Comparison of ENCODE assay signal across 14 cellular contexts in the genomic region with DNA sequence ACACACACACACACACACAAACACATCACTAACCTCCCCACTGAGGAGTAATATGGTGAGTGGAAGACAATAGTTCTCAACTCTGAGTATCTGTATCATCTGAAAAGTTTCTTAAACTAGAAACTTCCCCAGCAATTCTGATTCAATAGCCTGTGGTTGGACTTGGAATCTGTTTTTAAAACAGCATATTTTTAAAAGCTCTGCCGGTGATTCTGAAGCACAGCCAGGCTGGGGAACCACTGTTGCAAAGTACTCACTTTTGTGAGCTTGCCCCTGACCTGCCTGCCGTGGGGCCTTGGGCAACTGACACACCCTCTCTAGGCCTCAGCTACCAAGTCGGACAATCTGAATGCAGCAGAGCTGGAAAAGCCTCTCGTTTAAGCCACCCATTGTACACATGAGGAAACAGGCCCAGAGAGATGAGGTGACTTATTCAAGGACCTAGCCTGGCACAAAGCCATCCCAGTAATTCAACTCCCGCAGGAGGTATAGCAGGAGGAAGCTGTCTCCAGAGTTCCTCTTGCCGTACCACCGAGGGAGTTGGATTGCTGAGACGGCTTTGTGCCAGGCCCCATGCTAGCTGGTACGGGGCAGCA. TPM values are rescaled to one million over a fixed set of nuclear protein-coding genes. Genes with fewer than 3 reads are reported as not detected.
DNase-seq lines count a peak whose midpoint lies in the region; ATAC-seq, FAIRE-seq and TF ChIP-seq lines count a peak whose summit lies in the region.
"Had no signal": no experiment of that assay in that cellular context is flagged by ENCODE, and none has a peak within 500 bp of the region (broad histone marks: within the 10 kb centered on the region; RNA-seq: fewer than 3 reads in every experiment).

No MANE protein-coding gene starts in this region.

- no peaks in the 10 kb centered on the region for H3F3A ChIP-seq in PC-3 (ENCODE audit: low read length, unreplicated experiment)

- TF ChIP-seq EP300 in ovary (IDR thresholded peaks at IDR 0.05), result no peak

- no peaks in the 10 kb centered on the region for H3K27me3 ChIP-seq in A673 (replicated peaks; ENCODE audit: insufficient read depth, low read depth, low read length, poor library complexity)
- no peaks in the 10 kb centered on the region for H3K27me3 ChIP-seq in PC-3 (ENCODE audit: low read length)
- H3K27me3 ChIP-seq in keratinocyte (ENCODE audit: control insufficient read depth, extremely low read depth, insufficient read depth, low read length), result no peaks in the 10 kb centered on the region
- no peaks in the 10 kb centered on the region for H3K27me3 ChIP-seq in ovary

- peak; percentile 45 for DNase-seq in A673 (ENCODE audit: low spot score)
- DNase-seq in NCI-H1092 (lab: John Stamatoyannopoulos, UW), result peak; percentile 40
- DNase-seq in PC-3, result peak; percentile 75
- peak; percentile 42 for DNase-seq in keratinocyte (ENCODE audit: low read depth, low spot score)
- no peak for DNase-seq in ovary
- no peak for DNase-seq in hepatic stellate cell (ENCODE audit: low spot score)
- DNase-seq: activated CD8-positive, alpha-beta T cell treated with anti-CD3 and anti-CD28 coated beads for 36 hours; stimulated activated CD4-positive, alpha-beta T cell treated with anti-CD3 and anti-CD28 coated beads, Interleukin-4, amount 100 ng/mL, for 4 hours; T-cell had no signal

- no peak overlapping the region for H3K4me2 ChIP-seq in PC-3 (ENCODE audit: low read length)
- peak overlapping the region; percentile 30 for H3K4me2 ChIP-seq in keratinocyte (ENCODE audit: control insufficient read depth, extremely low read depth, insufficient read depth, low read depth, low read length)

- no peaks in the 10 kb centered on the region for H3K9me1 ChIP-seq in keratinocyte (ENCODE audit: control insufficient read depth, extremely low read depth, insufficient read depth, low read length)

- H3K4me1 ChIP-seq in A673 (ENCODE audit: insufficient read depth, low read length, poor library complexity, severe bottlenecking), result no peaks in the 10 kb centered on the region
- H3K4me1 ChIP-seq in PC-3 (ENCODE audit: insufficient read depth, low read length), result peaks cover 6% of the 10 kb centered on the region; the same call in 1 of the 2 replicates
- H3K4me1 ChIP-seq in keratinocyte (ENCODE audit: control insufficient read depth, extremely low read depth, insufficient read depth, low read length), result peaks cover 18% of the 10 kb centered on the region
- no peaks in the 10 kb centered on the region for H3K4me1 ChIP-seq in ovary (ENCODE audit: insufficient read depth)

- TF ChIP-seq POLR2A in ovary (IDR thresholded peaks at IDR 0.05), result no peak

- H3K79me2 ChIP-seq in PC-3 (ENCODE audit: low read length), result no peaks in the 10 kb centered on the region
- no peaks in the 10 kb centered on the region for H3K79me2 ChIP-seq in keratinocyte (ENCODE audit: control insufficient read depth, insufficient read depth, low read length)

- no peaks in the 10 kb centered on the region for H3K9me2 ChIP-seq in PC-3 (replicated peaks; ENCODE audit: low read length)

- CTCF ChIA-PET in A673 (lab: Charles Lee), result no interaction called here
- CTCF ChIA-PET in PC-3 (lab: Charles Lee), result interaction anchor here (0.6 kb wide), 1 partner anchor 231 kb away, joined by 3 read pairs; no protein-coding TSS in a partner anchor

- H2AFZ ChIP-seq in PC-3 (ENCODE audit: low read length) (peak overlapping the region; percentile 27; the same call in 1 of the 2 replicates), keratinocyte (ENCODE audit: control insufficient read depth, low read length) (peak overlapping the region; percentile 22)

- POLR2A ChIA-PET in A673 (lab: Charles Lee; ENCODE audit: low non-redundant PET) (no interaction called here), PC-3 (lab: Charles Lee; ENCODE audit: unreplicated experiment) (interaction anchor here (0.6 kb wide), 1 partner anchor 55 kb away, joined by 3 read pairs; no protein-coding TSS in a partner anchor)

- H3K9ac ChIP-seq in PC-3 (ENCODE audit: low read length), result no peak overlapping the region
- no peak overlapping the region for H3K9ac ChIP-seq in keratinocyte (ENCODE audit: control insufficient read depth, extremely low read depth, insufficient read depth, low read length)

- ATAC-seq in PC-3 (peak; percentile 48), HG03571 (IDR thresholded peaks at IDR 0.05; ENCODE audit: unreplicated experiment) (no peak), GM21529 (IDR thresholded peaks at IDR 0.05; ENCODE audit: unreplicated experiment) (no peak)
- ATAC-seq: activated CD8-positive, alpha-beta T cell treated with anti-CD3 and anti-CD28 coated beads for 36 hours; T-cell had no signal

- H3K27ac ChIP-seq in A673 (ENCODE audit: low read depth, low read length, poor library complexity, severe bottlenecking) (no peak overlapping the region), PC-3 (ENCODE audit: low read length) (no peak overlapping the region), keratinocyte (ENCODE audit: control insufficient read depth, insufficient read depth, low read length) (no peak overlapping the region), ovary (no peak overlapping the region)

- BruUV-seq in A673 (replicated peaks; lab: Mats Ljungman, UMichigan) (no TSS peak), PC-3 (replicated peaks; lab: Mats Ljungman, UMichigan) (no TSS peak)

- dilution Hi-C loops in keratinocyte (cut with MboI; ENCODE audit: extremely low pct_ligation_motif_present, low sequenced_read_pairs), result no loop called here

- H4K20me1 ChIP-seq in PC-3 (ENCODE audit: low read length) (no peaks in the 10 kb centered on the region), keratinocyte (ENCODE audit: control insufficient read depth, extremely low read depth, insufficient read depth, low read length) (no peaks in the 10 kb centered on the region)

- H3K9me3 ChIP-seq in A673 (ENCODE audit: low read depth, low read length, poor library complexity, severe bottlenecking) (no peaks in the 10 kb centered on the region), PC-3 (ENCODE audit: low read length) (no peaks in the 10 kb centered on the region), keratinocyte (ENCODE audit: control insufficient read depth, low read depth, low read length) (no peaks in the 10 kb centered on the region), ovary (no peaks in the 10 kb centered on the region)

- H3K4me3 ChIP-seq in A673 (ENCODE audit: low read depth, low read length, poor library complexity, severe bottlenecking), result no peak overlapping the region
- no peak overlapping the region for H3K4me3 ChIP-seq in PC-3 (ENCODE audit: low read length)
- no peak overlapping the region for H3K4me3 ChIP-seq in keratinocyte (ENCODE audit: control insufficient read depth in 2 of 3, extremely low read depth in 1 of 3, insufficient read depth in 2 of 3, low read depth in 1 of 3, low read length in 3 of 3)
- H3K4me3 ChIP-seq in ovary, result no peak overlapping the region
- H3K4me3 ChIP-seq: dorsolateral prefrontal cortex had no signal

- FAIRE-seq in keratinocyte (lab: Jason Lieb, UNC), result peak; percentile 77
- FAIRE-seq: H54 had no signal

- intact Hi-C loops in A673 (cut with micrococcal nuclease; ENCODE audit: unreplicated experiment) (no loop called here), PC-3 (cut with micrococcal nuclease) (no loop called here), ovary (cut with DNase I) (no loop called here)

- no peaks in the 10 kb centered on the region for H3K36me3 ChIP-seq in A673 (ENCODE audit: insufficient read depth, low read length, poor library complexity, severe bottlenecking)
- no peaks in the 10 kb centered on the region for H3K36me3 ChIP-seq in PC-3 (ENCODE audit: low read depth, low read length)
- H3K36me3 ChIP-seq in keratinocyte (ENCODE audit: control insufficient read depth in 2 of 2, extremely low read depth in 1 of 2, insufficient read depth in 2 of 2, low read length in 2 of 2), result no peaks in the 10 kb centered on the region
- H3K36me3 ChIP-seq in ovary, result no peaks in the 10 kb centered on the region

- WGBS in ovary, 3 donors, result 10 to 29% (median 27%) methylated on average over 9 of the region's 9 CpGs

- no peak for TF ChIP-seq CTCF in A673 (conservative IDR thresholded peaks at IDR 0.05; ENCODE audit: low read depth, low read length)
- TF ChIP-seq CTCF in PC-3 (conservative IDR thresholded peaks at IDR 0.05; ENCODE audit: low read depth, low read length), result no peak
- no peak for TF ChIP-seq CTCF in keratinocyte (optimal IDR thresholded peaks at IDR 0.05 in 1 of 3, IDR thresholded peaks at IDR 0.05 in 1 of 3, conservative IDR thresholded peaks at IDR 0.05 in 1 of 3; ENCODE audit: extremely low read depth in 1 of 3, insufficient read depth in 2 of 3, low read length in 3 of 3)
- no peak for TF ChIP-seq CTCF in ovary (IDR thresholded peaks at IDR 0.05)

RNA-seq across cellular contexts. Expression of a gene that starts 8.9 kb away (rescaled TPM):
- total RNA-seq in A673 (2021), result not detected in 2 replicates
- total RNA-seq in PC-3 (2014; rRNA removed), result not detected in 2 replicates
- 0.79 to 2.0 TPM (median 1.0 TPM) in 3 replicates for polyA plus RNA-seq in keratinocyte
- polyA plus RNA-seq in keratinocyte (2011; ENCODE audit: low read depth), result not detected
- 0.44 and 0.66 TPM in 2 replicates for polyA plus RNA-seq in keratinocyte (2011; cell fraction: cytosol; rRNA removed)
- 1.8 and 2.1 TPM in 2 replicates for polyA plus RNA-seq in keratinocyte (2011; cell fraction: nucleus; rRNA removed)
- 0.08 and 4.0 TPM in 2 replicates for polyA plus RNA-seq in keratinocyte (2012; ENCODE audit: low replicate concordance)
- polyA minus RNA-seq in keratinocyte, result 1.7 to 6.8 TPM (median 3.3 TPM) in 3 replicates
- not detected for polyA minus RNA-seq in keratinocyte (2011; cell fraction: cytosol; rRNA and poly(A)+ RNA removed)
- polyA minus RNA-seq in keratinocyte (2011; cell fraction: nucleus; rRNA and poly(A)+ RNA removed), result 1.9 and 2.0 TPM in 2 replicates
- total RNA-seq in ovary, result 10 to 100 TPM; 25.3 to 55.8 (median 43.9) TPM
- polyA plus RNA-seq in ovary, result 10 to 100 TPM; 27.2 to 38.9 TPM

RNA-seq across cellular contexts. Expression of a gene that starts 18.8 kb away (rescaled TPM):
- total RNA-seq in A673 (2021) (140 and 147 TPM in 2 replicates), PC-3 (2014; rRNA removed) (84.2 and 88.1 TPM in 2 replicates), ovary (10 to 100 TPM; 16.5 to 34.1 (median 21.3) TPM)
- polyA plus RNA-seq in keratinocyte (16.6 to 54.1 TPM (median 29.7 TPM) in 3 replicates), ovary (10 to 100 TPM in 1 of 2 donors, 1 to 10 TPM in 1; 2.9 to 21.3 TPM)
- polyA plus RNA-seq in keratinocyte (2011; ENCODE audit: low read depth), result 5.2 TPM
- polyA plus RNA-seq in keratinocyte (2011; cell fraction: cytosol; rRNA removed), result 7.8 and 17.4 TPM in 2 replicates
- polyA plus RNA-seq in keratinocyte (2011; cell fraction: nucleus; rRNA removed), result 95.7 and 118 TPM in 2 replicates
- 33.0 and 69.2 TPM in 2 replicates for polyA plus RNA-seq in keratinocyte (2012; ENCODE audit: low replicate concordance)
- polyA minus RNA-seq in keratinocyte, result 19.0 to 37.6 TPM (median 37.4 TPM) in 3 replicates
- 74.1 TPM for polyA minus RNA-seq in keratinocyte (2011; cell fraction: cytosol; rRNA and poly(A)+ RNA removed)
- polyA minus RNA-seq in keratinocyte (2011; cell fraction: nucleus; rRNA and poly(A)+ RNA removed), result 120 and 141 TPM in 2 replicates

RNA-seq across cellular contexts. Expression of a gene that starts 28.4 kb away (rescaled TPM):
- total RNA-seq in A673 (2021) (not detected in 2 replicates), PC-3 (2014; rRNA removed) (not detected in 2 replicates), ovary (1 to 10 TPM in 3 of 7 donors, under 1 TPM in 4; 0.42 to 2.2 (median 0.69) TPM)
- polyA plus RNA-seq in keratinocyte (0.03 TPM in 3 replicates), ovary (1 to 10 TPM in 1 of 2 donors, under 1 TPM in 1; 0.44 to 3.4 TPM)
- not detected for polyA plus RNA-seq in keratinocyte (2011; ENCODE audit: low read depth)
- polyA plus RNA-seq in keratinocyte (2011; cell fraction: cytosol; rRNA removed), result 0.06 TPM in 1 of 2 replicates, not detected in the other
- polyA plus RNA-seq in keratinocyte (2011; cell fraction: nucleus; rRNA removed), result 0.04 TPM in 1 of 2 replicates, not detected in the other
- not detected in 2 replicates for polyA plus RNA-seq in keratinocyte (2012; ENCODE audit: low replicate concordance)
- polyA minus RNA-seq in keratinocyte, result not detected in 3 replicates
- polyA minus RNA-seq in keratinocyte (2011; cell fraction: cytosol; rRNA and poly(A)+ RNA removed), result not detected
- polyA minus RNA-seq in keratinocyte (2011; cell fraction: nucleus; rRNA and poly(A)+ RNA removed), result not detected in 2 replicates
- total RNA-seq: lung microvascular endothelial cell had no signal

RNA-seq across cellular contexts. Expression of a gene that starts 29.1 kb away (rescaled TPM):
- total RNA-seq in A673 (2021) (139 and 169 TPM in 2 replicates), PC-3 (2014; rRNA removed) (165 and 202 TPM in 2 replicates), ovary (100 to 1,000 TPM in 5 of 7 donors, 10 to 100 TPM in 2; 88.7 to 143 (median 109) TPM)
- polyA plus RNA-seq in keratinocyte (19.0 to 42.3 TPM (median 25.2 TPM) in 3 replicates), ovary (100 to 1,000 TPM; 133 to 145 TPM)
- 3.0 TPM for polyA plus RNA-seq in keratinocyte (2011; ENCODE audit: low read depth)
- 25.2 and 30.7 TPM in 2 replicates for polyA plus RNA-seq in keratinocyte (2011; cell fraction: cytosol; rRNA removed)
- 61.2 and 75.2 TPM in 2 replicates for polyA plus RNA-seq in keratinocyte (2011; cell fraction: nucleus; rRNA removed)
- polyA plus RNA-seq in keratinocyte (2012; ENCODE audit: low replicate concordance), result 40.9 and 55.3 TPM in 2 replicates
- polyA minus RNA-seq in keratinocyte, result 20.4 to 81.9 TPM (median 21.7 TPM) in 3 replicates
- 19.2 TPM for polyA minus RNA-seq in keratinocyte (2011; cell fraction: cytosol; rRNA and poly(A)+ RNA removed)
- polyA minus RNA-seq in keratinocyte (2011; cell fraction: nucleus; rRNA and poly(A)+ RNA removed), result 21.9 and 25.1 TPM in 2 replicates

RNA-seq across cellular contexts. Expression of a gene that starts 36.7 kb away (rescaled TPM):
- total RNA-seq in A673 (2021) (200 and 204 TPM in 2 replicates), PC-3 (2014; rRNA removed) (165 and 177 TPM in 2 replicates), ovary (100 to 1,000 TPM in 2 of 7 donors, 10 to 100 TPM in 5; 44.1 to 109 (median 97.2) TPM)
- polyA plus RNA-seq in keratinocyte (16.9 to 67.7 TPM (median 35.4 TPM) in 3 replicates), ovary (10 to 100 TPM; 66.2 to 73.4 TPM)
- 59.7 TPM for polyA plus RNA-seq in keratinocyte (2011; ENCODE audit: low read depth)
- polyA plus RNA-seq in keratinocyte (2011; cell fraction: cytosol; rRNA removed), result 24.2 and 32.7 TPM in 2 replicates
- 43.1 and 51.4 TPM in 2 replicates for polyA plus RNA-seq in keratinocyte (2011; cell fraction: nucleus; rRNA removed)
- 60.5 and 80.0 TPM in 2 replicates for polyA plus RNA-seq in keratinocyte (2012; ENCODE audit: low replicate concordance)
- 17.2 to 109 TPM (median 31.9 TPM) in 3 replicates for polyA minus RNA-seq in keratinocyte
- polyA minus RNA-seq in keratinocyte (2011; cell fraction: cytosol; rRNA and poly(A)+ RNA removed), result 36.4 TPM
- polyA minus RNA-seq in keratinocyte (2011; cell fraction: nucleus; rRNA and poly(A)+ RNA removed), result 22.9 and 24.7 TPM in 2 replicates

Comparison
In these comparisons a context has a peak if more than half of its experiments do, and no peak if none do; other contexts are left out.
1. DNase-seq: peak in A673 (single experiment), NCI-H1092 (single experiment), PC-3 (single experiment) and keratinocyte (single experiment); none in ovary (0 of 5) and hepatic stellate cell (single experiment).
2. RNA of a gene that starts 8.9 kb away (total RNA-seq): 25.3 to 55.8 TPM in ovary; not detected in A673 and not detected in PC-3; every median in the first group is over 10 times any median in the second.